ENCODE assay signal across 1 cellular context in genomic region chr11:129230006-129230405, GRCh38.
TF ChIP-seq lines count a peak whose summit lies in the region.

No MANE protein-coding gene starts in this region.

TF ChIP-seq in H1, 55 proteins besides CTCF, POLR2A, EP300 and RAD21:
- no peak for TF ChIP-seq CHD7 (IDR thresholded peaks at IDR 0.05; ENCODE audit: insufficient replicate concordance, low read length)
